10 cellular contexts compared by ENCODE assay signal in the genomic region with DNA sequence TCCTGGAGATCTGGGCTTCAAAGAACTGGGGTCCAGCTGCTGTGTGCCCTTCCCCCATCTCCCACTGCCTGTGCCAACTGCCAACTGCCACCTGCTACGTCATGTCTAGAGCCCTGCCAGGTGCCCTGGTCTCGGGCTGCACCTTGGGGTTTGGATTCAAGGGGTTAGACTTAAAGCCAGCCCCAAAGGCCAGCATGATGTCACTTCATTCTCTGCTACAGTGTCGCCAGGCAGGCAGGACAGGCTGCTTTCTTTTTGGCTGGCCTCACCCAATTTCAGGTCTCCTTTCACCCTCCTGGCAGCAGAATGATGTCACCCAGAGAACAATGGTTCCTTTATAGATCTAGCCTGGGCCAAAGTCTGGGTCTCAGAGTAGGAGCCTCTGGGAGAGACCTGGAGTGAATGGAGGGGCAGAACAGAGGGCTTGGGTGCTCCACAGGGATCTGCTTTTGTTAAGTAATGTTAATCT.
DNase-seq lines count a peak whose midpoint lies in the region; ATAC-seq and TF ChIP-seq lines count a peak whose summit lies in the region.
"Had no signal": no experiment of that assay in that cellular context is flagged by ENCODE, and none has a peak within 500 bp of the region (broad histone marks: within the 10 kb centered on the region; RNA-seq: fewer than 3 reads in every experiment).

No MANE protein-coding gene starts in this region.

- DNase-seq in NCI-H1092 (lab: John Stamatoyannopoulos, UW) (peak; percentile 36), ascending aorta (ENCODE audit: low spot score in 2 of 2) (no peak), left colon (peak; percentile 45 to 76), transverse colon (peak; percentile 69), posterior vena cava (ENCODE audit: low spot score) (no peak), HUDEP-2 (lab: John Stamatoyannopoulos, UW; ENCODE audit: unreplicated experiment in 76 of 76) (no peak), AG08396 (ENCODE audit: low spot score) (no peak)
- DNase-seq: activated naive CD8-positive, alpha-beta T cell treated with anti-CD3 and anti-CD28 coated beads, Interleukin-2, amount 10 ng/mL, durations not matched to agents 7 days and 5 days; stimulated activated CD4-positive, alpha-beta T cell treated with anti-CD3 and anti-CD28 coated beads, Interleukin-15, amount 100 ng/mL, for 24 hours had no signal

- TF ChIP-seq POLR2A in transverse colon (IDR thresholded peaks at IDR 0.05) = no peak

- peaks cover 0 to 28% of the 10 kb centered on the region in 2 donors for H3K36me3 ChIP-seq in ascending aorta
- H3K36me3 ChIP-seq in transverse colon = no peaks in the 10 kb centered on the region

- no peak for TF ChIP-seq EP300 in transverse colon (IDR thresholded peaks at IDR 0.05; ENCODE audit: low read depth)

- TF ChIP-seq CTCF in ascending aorta (IDR thresholded peaks at IDR 0.05) (no peak), transverse colon (IDR thresholded peaks at IDR 0.05) (no peak)

- WGBS in transverse colon (ENCODE audit: low coverage in 1 of 2), 2 donors = 39% methylated on average over 3 of the region's 3 CpGs; no CpG with 5 or more reads in 1 of the 2 donors

- H3K9me3 ChIP-seq in ascending aorta (no peaks in the 10 kb centered on the region), transverse colon (no peaks in the 10 kb centered on the region)

- H3K27ac ChIP-seq in ascending aorta (peak overlapping the region; percentile 70 to 71), transverse colon (peak overlapping the region; percentile 72 to 87 (median 83))
- H3K27ac ChIP-seq: SK-N-MC had no signal

- H3K4me1 ChIP-seq in ascending aorta = peaks cover 7 to 18% of the 10 kb centered on the region in 2 donors
- H3K4me1 ChIP-seq in transverse colon = peaks cover 17 to 24% (median 22%) of the 10 kb centered on the region in 4 donors

- peak; percentile 85 for ATAC-seq in left colon

- H3K4me3 ChIP-seq in ascending aorta (no peak overlapping the region), transverse colon (no peak overlapping the region)
- H3K4me3 ChIP-seq: SK-N-MC had no signal

- H3K27me3 ChIP-seq in ascending aorta (no peaks in the 10 kb centered on the region), transverse colon (no peaks in the 10 kb centered on the region)

- in situ Hi-C loops in transverse colon (cut with MboI; ENCODE audit: low pct_ligation_motif_present in 1 of 4, low pct_unique_long_range_greater_than_20kb in 1 of 4, low sequenced_read_pairs in 3 of 4) = no loop called here

- intact Hi-C loops in ascending aorta (cut with DNase I) = no loop called here
- intact Hi-C loops in left colon (cut with DNase I, micrococcal nuclease) = no loop called here
- intact Hi-C loops in transverse colon (cut with DNase I; ENCODE audit: low total_unique reads) = no loop called here
- intact Hi-C loops in posterior vena cava (cut with DNase I) = no loop called here

Comparison
In these comparisons a context has a peak if more than half of its experiments do, and no peak if none do; other contexts are left out.
1. DNase-seq: peak in NCI-H1092 (single experiment), left colon (2 of 2) and transverse colon (single experiment); none in ascending aorta (0 of 2), posterior vena cava (single experiment), HUDEP-2 (0 of 76) and AG08396 (single experiment).